ENCODE assay signal across 9 cellular contexts in genomic region chr11:126282742-126283591, GRCh38. TPM values are rescaled to one million over a fixed set of nuclear protein-coding genes. Genes with fewer than 3 reads are reported as not detected.
DNase-seq lines count a peak whose midpoint lies in the region; ATAC-seq, FAIRE-seq and TF ChIP-seq lines count a peak whose summit lies in the region.
"Had no signal": no experiment of that assay in that cellular context is flagged by ENCODE, and none has a peak within 500 bp of the region (broad histone marks: within the 10 kb centered on the region; RNA-seq: fewer than 3 reads in every experiment).

TIRAP (plus strand) TSS chr11:126283093; CDS start chr11:126290895, 7,802 bp downstream.

- no peaks in the 10 kb centered on the region for H3K9me3 ChIP-seq in RWPE2 (ENCODE audit: severe bottlenecking)
- H3K9me3 ChIP-seq in thoracic aorta = no peaks in the 10 kb centered on the region

- peak within 1 kb of the TSS; percentile 44 for H3K4me3 ChIP-seq in RWPE2 (ENCODE audit: severe bottlenecking)
- peak within 1 kb of the TSS; percentile 80 for H3K4me3 ChIP-seq in thoracic aorta

- ATAC-seq in RWPE2 (ENCODE audit: low read depth) (peak; percentile 76), thoracic aorta (ENCODE audit: insufficient number of reproducible peaks, low FRiP score, low read depth) (peak; percentile 45)
- peak; percentile 71 to 80 for ATAC-seq in naive thymus-derived CD8-positive, alpha-beta T cell

- TF ChIP-seq CTCF in GM20000 (IDR thresholded peaks at IDR 0.05; ENCODE audit: extremely low read depth, missing control alignments) = no peak
- peak; percentile 7 for TF ChIP-seq CTCF in RWPE2 (IDR thresholded peaks at IDR 0.05; ENCODE audit: poor library complexity, severe bottlenecking)
- peak; percentile 36 for TF ChIP-seq CTCF in thoracic aorta (IDR thresholded peaks at IDR 0.05)

- H3K36me3 ChIP-seq in RWPE2 (ENCODE audit: low read depth) (no peaks in the 10 kb centered on the region), thoracic aorta (peaks cover 6% of the 10 kb centered on the region)

- POLR2A ChIA-PET in naive thymus-derived CD8-positive, alpha-beta T cell (lab: Charles Lee) = interaction anchor here (0.7 to 5.8 kb wide), 10 partner anchors 12 to 1333 kb away, joined by 3 to 91 read pairs (median 5); partner anchors contain the start of genes DCPS, FAM118B, FOXRED1 and RPUSD4

- peak; percentile 74 for DNase-seq in COLO668 (lab: John Stamatoyannopoulos, UW; ENCODE audit: unreplicated experiment)
- DNase-seq in GM20000 (ENCODE audit: low spot score) = peak; percentile 80
- peak; percentile 33 for DNase-seq in HTR-8/SVneo (ENCODE audit: insufficient read length, low spot score)
- DNase-seq in RWPE2 (ENCODE audit: low spot score) = no peak
- peak; percentile 86 for DNase-seq in activated effector memory CD4-positive, alpha-beta T cell treated with anti-CD3 and anti-CD28 coated beads, Interleukin-2, amount 50 U/mL, for 16 hours
- peak; percentile 46 for DNase-seq in fibroblast of peridontal ligament (ENCODE audit: extremely low read depth)
- DNase-seq in naive thymus-derived CD8-positive, alpha-beta T cell = peak; percentile 51 to 82 (median 66)
- DNase-seq in thoracic aorta (ENCODE audit: low spot score) = no peak

- H3K4me1 ChIP-seq in RWPE2 (ENCODE audit: insufficient read depth, poor library complexity, severe bottlenecking) (peaks cover 4% of the 10 kb centered on the region), thoracic aorta (ENCODE audit: control insufficient read depth in 1 of 2, low read depth in 2 of 2) (peaks cover 14 to 25% of the 10 kb centered on the region in 2 donors)

- peaks cover 29 to 57% (median 51%) of the 10 kb centered on the region in 4 donors for H3K4me1 Mint-ChIP-seq in naive thymus-derived CD8-positive, alpha-beta T cell

- peak within 1 kb of the TSS; percentile 95 to 99 (median 98) for H3K27ac Mint-ChIP-seq in naive thymus-derived CD8-positive, alpha-beta T cell

- H3K9me3 Mint-ChIP-seq in naive thymus-derived CD8-positive, alpha-beta T cell = no peaks in the 10 kb centered on the region

- H3K27ac ChIP-seq in RWPE2 (ENCODE audit: poor library complexity, severe bottlenecking) (peak within 1 kb of the TSS; percentile 48), thoracic aorta (peak within 1 kb of the TSS; percentile 78 to 84)

- H3K4me3 Mint-ChIP-seq in naive thymus-derived CD8-positive, alpha-beta T cell = peak within 1 kb of the TSS; percentile 90 to 100 (median 95)

- H3K27me3 ChIP-seq in RWPE2 (ENCODE audit: insufficient read depth, poor library complexity, severe bottlenecking) = no peaks in the 10 kb centered on the region
- H3K27me3 ChIP-seq in thoracic aorta (replicated peaks; ENCODE audit: insufficient read depth) = no peaks in the 10 kb centered on the region

- H3K36me3 Mint-ChIP-seq in naive thymus-derived CD8-positive, alpha-beta T cell = peaks cover 0 to 14% (median 0%) of the 10 kb centered on the region in 3 donors

- no peaks in the 10 kb centered on the region for H3K27me3 Mint-ChIP-seq in naive thymus-derived CD8-positive, alpha-beta T cell

- FAIRE-seq in HTR-8/SVneo (lab: Jason Lieb, UNC) = no peak
- FAIRE-seq: colon had no signal

RNA-seq across cellular contexts. Expression of gene TIRAP, which starts in this region (rescaled TPM):
- total RNA-seq in naive thymus-derived CD8-positive, alpha-beta T cell = 10 to 100 TPM; 19.0 to 22.1 TPM
- polyA plus RNA-seq in naive thymus-derived CD8-positive, alpha-beta T cell = 10 to 100 TPM in 1 of 3 donors, 1 to 10 TPM in 2; 7.4 to 11.6 (median 8.3) TPM
- 10 to 100 TPM; 15.2 to 20.7 TPM for total RNA-seq in thoracic aorta

Comparison
In these comparisons a context has a peak if more than half of its experiments do, and no peak if none do; other contexts are left out.
1. DNase-seq: peak in COLO668 (single experiment), GM20000 (single experiment), HTR-8/SVneo (single experiment), activated effector memory CD4-positive, alpha-beta T cell treated with anti-CD3 and anti-CD28 coated beads, Interleukin-2, amount 50 U/mL, for 16 hours (single experiment), fibroblast of peridontal ligament (single experiment) and naive thymus-derived CD8-positive, alpha-beta T cell (10 of 10); none in RWPE2 (single experiment) and thoracic aorta (single experiment).
2. Peak in every context shown above with its lines, with median percentiles within 50 percentile points of each other: ATAC-seq.